In the genomic region with DNA sequence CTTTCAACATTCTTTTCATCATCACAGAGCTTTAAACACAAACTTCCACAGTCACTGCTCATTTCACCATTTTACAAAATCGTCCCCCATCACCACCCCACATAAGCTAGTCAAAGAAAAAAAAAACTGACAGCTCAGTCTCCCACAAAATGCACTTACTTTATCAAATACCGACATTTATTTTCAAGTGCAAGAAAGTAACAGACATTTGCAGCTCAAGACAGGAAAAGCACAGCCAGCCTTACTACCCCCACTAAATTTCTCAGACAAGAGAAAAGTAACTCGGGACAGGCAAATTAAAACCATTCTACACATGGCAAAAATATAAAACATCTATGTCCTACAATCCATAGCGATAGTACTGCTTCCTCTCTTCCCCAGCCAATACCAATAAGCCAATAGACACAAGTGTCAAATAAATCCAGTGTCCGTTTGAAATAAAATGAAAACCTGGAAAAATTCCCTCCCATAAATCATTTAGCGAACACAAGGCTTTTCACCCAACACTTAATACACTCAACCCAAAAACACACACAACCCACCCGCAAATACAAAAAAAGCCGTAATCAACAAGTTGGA, we compare ENCODE assay signal across 8 cellular contexts. TPM values are rescaled to one million over a fixed set of nuclear protein-coding genes. Genes with fewer than 3 reads are reported as not detected.
A peak's percentile ranks its signal among the peaks of the same experiment; 100 is the strongest.
DNase-seq lines count a peak whose midpoint lies in the region; ATAC-seq, FAIRE-seq and TF ChIP-seq lines count a peak whose summit lies in the region.

No MANE protein-coding gene starts in this region.

- H3K9me2 ChIP-seq in GM23248 (ENCODE audit: insufficient read depth) (no peaks in the 10 kb centered on the region), SK-N-SH (no peaks in the 10 kb centered on the region)

- in situ Hi-C loops in GM23248 (cut with MboI), result no loop called here
- in situ Hi-C loops in gastrocnemius medialis (cut with MboI; ENCODE audit: low sequenced_read_pairs in 4 of 4), result loop anchor here in 1 of 4 donors (10.0 kb wide), 1 partner anchor 379 kb away; no protein-coding TSS in a partner anchor

- H3K9me3 ChIP-seq in GM23248 (ENCODE audit: low read depth) (no peaks in the 10 kb centered on the region), SK-N-SH (no peaks in the 10 kb centered on the region), gastrocnemius medialis (no peaks in the 10 kb centered on the region)

- no peaks in the 10 kb centered on the region for H3K36me3 ChIP-seq in GM23248 (ENCODE audit: low read depth)
- peaks cover 0 to 2% of the 10 kb centered on the region in 2 experiments for H3K36me3 ChIP-seq in SK-N-SH (replicated peaks in 1 of 2; ENCODE audit: control insufficient read depth in 1 of 2, insufficient read depth in 2 of 2, low read length in 1 of 2)
- no peaks in the 10 kb centered on the region for H3K36me3 ChIP-seq in gastrocnemius medialis

- no peak for TF ChIP-seq POLR2A in gastrocnemius medialis (IDR thresholded peaks at IDR 0.05)

- CTCF ChIA-PET in SK-N-SH (lab: Yijun Ruan, JAX), result interaction anchor here (0.7 to 2.2 kb wide), 4 partner anchors 136 to 491 kb away, joined by 3 to 7 read pairs (median 4); no protein-coding TSS in a partner anchor

- TF ChIP-seq EP300 in SK-N-SH (IDR thresholded peaks at IDR 0.05; ENCODE audit: borderline replicate concordance in 1 of 2, low read depth in 1 of 2, low read length in 1 of 2), result no peak

- H3K79me2 ChIP-seq in GM23248 (ENCODE audit: insufficient read depth) (peaks cover 58% of the 10 kb centered on the region), SK-N-SH (ENCODE audit: insufficient read depth) (peaks cover 58% of the 10 kb centered on the region)

- H2AFZ ChIP-seq in GM23248, result peak overlapping the region; percentile 28; the same call in 1 of the 2 replicates
- H2AFZ ChIP-seq in SK-N-SH (ENCODE audit: low read depth), result no peak overlapping the region

- DNase-seq in GM23248 (peak; percentile 27), SK-N-SH (no peak), fibroblast of peridontal ligament (ENCODE audit: extremely low read depth) (peak; percentile 13), gastrocnemius medialis (no peak), HUDEP-2 (lab: John Stamatoyannopoulos, UW; ENCODE audit: unreplicated experiment in 76 of 76) (no peak), RCC 7860 (ENCODE audit: low spot score) (no peak)

- H3K4me2 ChIP-seq in GM23248 (ENCODE audit: unreplicated experiment) (peak overlapping the region; percentile 99), SK-N-SH (peak overlapping the region; percentile 74)

- ATAC-seq in gastrocnemius medialis (no peak), GM21619 (IDR thresholded peaks at IDR 0.05; ENCODE audit: unreplicated experiment) (no peak), GM18868 (IDR thresholded peaks at IDR 0.05; ENCODE audit: unreplicated experiment) (no peak)

- H3K4me1 ChIP-seq in GM23248 (ENCODE audit: insufficient read depth) (peaks cover 26% of the 10 kb centered on the region), SK-N-SH (ENCODE audit: control insufficient read depth in 1 of 2, insufficient read depth in 2 of 2, low read depth in 1 of 2, low read length in 1 of 2) (peaks cover 7 to 17% of the 10 kb centered on the region in 2 experiments; a peak in 3 of 4 replicates), gastrocnemius medialis (peaks cover 23 to 32% of the 10 kb centered on the region in 2 donors)

- no peak for TF ChIP-seq RAD21 in SK-N-SH (IDR thresholded peaks at IDR 0.05; ENCODE audit: low read length)

- peak overlapping the region; percentile 95 for H3K4me3 ChIP-seq in GM23248
- peak overlapping the region; percentile 75 to 85 for H3K4me3 ChIP-seq in SK-N-SH (ENCODE audit: low read depth in 2 of 2, low read length in 1 of 2)
- peak overlapping the region; percentile 74 to 89 (median 79) for H3K4me3 ChIP-seq in gastrocnemius medialis

- H3F3A ChIP-seq in GM23248 (ENCODE audit: insufficient read depth) (peaks cover 20% of the 10 kb centered on the region; the same call in 1 of the 2 replicates), SK-N-SH (replicated peaks; ENCODE audit: insufficient read depth) (peaks cover 9% of the 10 kb centered on the region)

- POLR2A ChIA-PET in SK-N-SH (lab: Yijun Ruan, JAX), result no interaction called here

- H3K9ac ChIP-seq in GM23248 (peak overlapping the region; percentile 84), SK-N-SH (peak overlapping the region; percentile 75; the same call in 1 of the 2 replicates)

- TF ChIP-seq CTCF in SK-N-SH (IDR thresholded peaks at IDR 0.05) (no peak), gastrocnemius medialis (IDR thresholded peaks at IDR 0.05 in 4 of 5, conservative IDR thresholded peaks at IDR 0.05 in 1 of 5) (no peak)

- no peaks in the 10 kb centered on the region; the same call in 1 of the 2 replicates for H3K27me3 ChIP-seq in GM23248 (replicated peaks; ENCODE audit: insufficient read depth)
- H3K27me3 ChIP-seq in SK-N-SH (ENCODE audit: insufficient read depth), result no peaks in the 10 kb centered on the region
- H3K27me3 ChIP-seq in gastrocnemius medialis, result no peaks in the 10 kb centered on the region

- intact Hi-C loops in gastrocnemius medialis (cut with DNase I; ENCODE audit: low total_unique reads), result loop anchor here (2.0 to 10.0 kb wide), 9 partner anchors 37 to 1179 kb away; a partner anchor contains a TSS

- peaks cover 17% of the 10 kb centered on the region for H4K20me1 ChIP-seq in GM23248 (ENCODE audit: insufficient read depth)
- H4K20me1 ChIP-seq in SK-N-SH (ENCODE audit: insufficient read depth), result peaks cover 53% of the 10 kb centered on the region

- no peak for FAIRE-seq in RCC 7860 (lab: Jason Lieb, UNC)

- WGBS in GM23248 (ENCODE audit: low coverage in 1 of 2, low lambda C conversion rate in 2 of 2, missing lambda C conversion rate in 2 of 2), 2 experiments, result 7% methylated on average over 8 of the region's 8 CpGs
- WGBS in SK-N-SH (ENCODE audit: low lambda C conversion rate), result 4% methylated on average over 8 of the region's 8 CpGs

- H3K27ac ChIP-seq in GM23248, result peak overlapping the region; percentile 54
- peak overlapping the region; percentile 70 to 92 for H3K27ac ChIP-seq in SK-N-SH (ENCODE audit: low read depth in 2 of 2, low read length in 1 of 2)
- H3K27ac ChIP-seq in gastrocnemius medialis, result peak overlapping the region; percentile 83 to 92 (median 91)

TF ChIP-seq in SK-N-SH, 30 proteins besides CTCF, POLR2A, EP300 and RAD21:
- TF ChIP-seq, protein P1, sequence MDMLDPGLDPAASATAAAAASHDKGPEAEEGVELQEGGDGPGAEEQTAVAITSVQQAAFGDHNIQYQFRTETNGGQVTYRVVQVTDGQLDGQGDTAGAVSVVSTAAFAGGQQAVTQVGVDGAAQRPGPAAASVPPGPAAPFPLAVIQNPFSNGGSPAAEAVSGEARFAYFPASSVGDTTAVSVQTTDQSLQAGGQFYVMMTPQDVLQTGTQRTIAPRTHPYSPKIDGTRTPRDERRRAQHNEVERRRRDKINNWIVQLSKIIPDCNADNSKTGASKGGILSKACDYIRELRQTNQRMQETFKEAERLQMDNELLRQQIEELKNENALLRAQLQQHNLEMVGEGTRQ (IDR thresholded peaks at IDR 0.05; ENCODE audit: borderline replicate concordance, low read depth, low read length), result no peak
- TF ChIP-seq FOXM1 (IDR thresholded peaks at IDR 0.05; ENCODE audit: low read depth) (no peak), MXI1 (IDR thresholded peaks at IDR 0.05; ENCODE audit: low read depth, low read length) (peak; percentile 70)

RNA-seq across cellular contexts. Expression of a gene that starts 0.5 kb away (rescaled TPM):
- total RNA-seq in GM23248 (2014; rRNA removed; shearing (Covaris generic)), result 8.5 and 11.9 TPM in 2 replicates
- polyA plus RNA-seq in GM23248 (2016; fragmentation: Nextera tagmentation; extraction: Ambion mirVana) (2.8 and 3.3 TPM in 2 replicates), SK-N-SH (2012; rRNA removed) (3.2 and 3.6 TPM in 2 replicates)
- 5.4 and 6.1 TPM in 2 replicates for polyA plus RNA-seq in SK-N-SH (2012; cell fraction: cytosol; rRNA removed)
- 1.7 and 4.1 TPM in 2 replicates for polyA plus RNA-seq in SK-N-SH (2012; cell fraction: nucleus; rRNA removed)
- total RNA-seq in gastrocnemius medialis, result 1 to 10 TPM; 2.8 to 3.4 (median 3.3) TPM

Comparison
In these comparisons a context has a peak if more than half of its experiments do, and no peak if none do; other contexts are left out.
1. DNase-seq: peak in GM23248 (single experiment) and fibroblast of peridontal ligament (single experiment); none in SK-N-SH (single experiment), gastrocnemius medialis (0 of 2), HUDEP-2 (0 of 76) and RCC 7860 (single experiment).
2. Peak in every context shown above with its lines, with median percentiles within 50 percentile points of each other: H3K27ac ChIP-seq and H3K4me3 ChIP-seq.